Comparison of ENCODE assay signal across 8 cellular contexts in genomic region chr7:18520450-18521235, GRCh38. TPM values are rescaled to one million over a fixed set of nuclear protein-coding genes. Genes with fewer than 3 reads are reported as not detected.
DNase-seq lines count a peak whose midpoint lies in the region; ATAC-seq and TF ChIP-seq lines count a peak whose summit lies in the region.

No MANE protein-coding gene starts in this region.

- no peaks in the 10 kb centered on the region for H3K27me3 Mint-ChIP-seq in effector memory CD8-positive, alpha-beta T cell

- intact Hi-C loops in left ventricle myocardium inferior (cut with micrococcal nuclease): no loop called here

- H3K27ac Mint-ChIP-seq in effector memory CD8-positive, alpha-beta T cell: no peak overlapping the region

- H3K36me3 ChIP-seq in left ventricle myocardium inferior: no peaks in the 10 kb centered on the region
- H3K36me3 ChIP-seq in upper lobe of left lung: no peaks in the 10 kb centered on the region

- DNase-seq in MV-4-11 (lab: John Stamatoyannopoulos, UW): peak; percentile 30
- DNase-seq in left ventricle myocardium inferior: no peak
- no peak for DNase-seq in activated CD4-positive, CD25-positive, alpha-beta regulatory T cell treated with anti-CD3 and anti-CD28 coated beads, Interleukin-2, amount 50 U/mL, for 72 hours
- DNase-seq in NCI-H2029 (lab: John Stamatoyannopoulos, UW): no peak
- no peak for DNase-seq in upper lobe of left lung
- DNase-seq in effector memory CD8-positive, alpha-beta T cell: no peak

- TF ChIP-seq EP300 in upper lobe of left lung (IDR thresholded peaks at IDR 0.05): no peak

- TF ChIP-seq CTCF in left ventricle myocardium inferior (IDR thresholded peaks at IDR 0.05; ENCODE audit: borderline replicate concordance) (no peak), upper lobe of left lung (IDR thresholded peaks at IDR 0.05) (no peak)

- H3K4me1 ChIP-seq in left ventricle myocardium inferior (peaks cover 44% of the 10 kb centered on the region), upper lobe of left lung (no peaks in the 10 kb centered on the region)

- peaks cover 5 to 11% of the 10 kb centered on the region in 2 donors for H3K4me1 Mint-ChIP-seq in effector memory CD8-positive, alpha-beta T cell (ENCODE audit: low read depth in 2 of 2)

- WGBS in upper lobe of left lung, 2 donors: 78 to 81% methylated on average over 5 of the region's 5 CpGs

- H3K27ac ChIP-seq in left ventricle myocardium inferior (replicated peaks) (peak overlapping the region; percentile 69), upper lobe of left lung (no peak overlapping the region)

- ATAC-seq in GM21825 (IDR thresholded peaks at IDR 0.05; ENCODE audit: unreplicated experiment) (peak; percentile 77), upper lobe of left lung (ENCODE audit: low FRiP score in 2 of 2) (no peak)
- ATAC-seq in effector memory CD8-positive, alpha-beta T cell (replicated peaks): no peak

- H3K4me3 ChIP-seq in GM08714 (ENCODE audit: low read length) (peak overlapping the region; percentile 55), left ventricle myocardium inferior (peak overlapping the region; percentile 16), upper lobe of left lung (no peak overlapping the region)

- no peaks in the 10 kb centered on the region for H3K36me3 Mint-ChIP-seq in effector memory CD8-positive, alpha-beta T cell (ENCODE audit: insufficient read depth)

- H3K27me3 ChIP-seq in left ventricle myocardium inferior (ENCODE audit: low read depth) (no peaks in the 10 kb centered on the region), upper lobe of left lung (no peaks in the 10 kb centered on the region)

- no peak for TF ChIP-seq POLR2A in upper lobe of left lung (IDR thresholded peaks at IDR 0.05)

- H3K9me3 ChIP-seq in left ventricle myocardium inferior (replicated peaks) (no peaks in the 10 kb centered on the region), upper lobe of left lung (no peaks in the 10 kb centered on the region)

- no peaks in the 10 kb centered on the region for H3K9me3 Mint-ChIP-seq in effector memory CD8-positive, alpha-beta T cell

- no peak overlapping the region for H3K4me3 Mint-ChIP-seq in effector memory CD8-positive, alpha-beta T cell

RNA-seq across cellular contexts. Expression of gene HDAC9, which starts 25.1 kb away (rescaled TPM):
- 39.6 TPM for total RNA-seq in left ventricle myocardium inferior
- total RNA-seq in upper lobe of left lung: 10 to 100 TPM in 3 of 6 donors, 1 to 10 TPM in 3; 8.4 to 23.1 (median 10.4) TPM

Comparison
In these comparisons a context has a peak if more than half of its experiments do, and no peak if none do; other contexts are left out.
1. H3K4me3 ChIP-seq: peak in GM08714 (single experiment) and left ventricle myocardium inferior (single experiment); none in upper lobe of left lung (0 of 4).